In the genomic region with DNA sequence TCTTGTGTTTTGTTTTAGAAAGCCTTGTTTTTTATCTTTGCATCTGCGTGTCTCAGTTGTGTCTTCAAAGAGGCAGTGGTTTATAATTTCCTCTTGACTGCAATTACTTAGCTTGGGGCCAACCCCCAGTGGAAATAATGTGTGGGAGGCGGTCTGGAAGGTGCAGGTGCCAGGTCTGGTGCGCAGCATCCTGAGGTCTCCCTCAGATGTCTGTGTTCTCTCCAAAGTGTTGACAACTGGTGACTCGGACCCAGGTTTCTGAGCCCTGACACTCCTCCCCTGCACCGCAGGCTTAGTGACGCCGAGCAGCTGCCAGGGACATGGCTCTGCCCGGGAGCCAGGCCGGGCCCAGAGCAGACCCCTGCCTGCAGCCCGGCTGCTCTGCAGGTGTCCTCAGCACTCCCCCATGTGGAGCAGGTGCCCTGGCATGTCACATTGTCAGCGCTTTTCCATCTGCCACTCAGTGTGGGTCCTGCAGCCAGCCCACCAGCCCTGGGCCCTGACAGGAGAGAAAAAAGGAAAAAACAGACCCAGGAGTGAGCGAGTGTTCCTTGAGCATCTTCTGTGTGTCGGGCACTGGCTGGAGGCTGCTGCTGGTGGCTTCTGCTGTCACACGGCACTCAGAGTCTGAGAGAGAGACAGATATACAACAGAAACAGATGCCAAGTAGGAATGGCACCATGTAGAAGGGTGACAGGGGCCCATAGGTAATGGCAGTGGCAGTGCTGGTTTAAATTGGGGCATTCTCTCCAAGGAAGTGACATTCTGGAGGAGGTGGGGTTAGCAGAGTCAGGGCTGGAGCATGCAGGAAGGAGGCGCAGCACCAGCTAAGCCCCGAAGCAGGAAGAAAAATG, we compare ENCODE assay signal across 8 cellular contexts. TPM values are rescaled to one million over a fixed set of nuclear protein-coding genes. Genes with fewer than 3 reads are reported as not detected.
DNase-seq lines count a peak whose midpoint lies in the region; ATAC-seq and TF ChIP-seq lines count a peak whose summit lies in the region.

No MANE protein-coding gene starts in this region.

- H3K4me2 ChIP-seq in GM23338 (no peak overlapping the region), mesendoderm (ENCODE audit: low read length) (no peak overlapping the region)

- H2BK15ac ChIP-seq in mesendoderm (replicated peaks; ENCODE audit: low read depth) = no peak overlapping the region

- no peak overlapping the region for H3K23ac ChIP-seq in mesendoderm (ENCODE audit: low read length)

- no peak overlapping the region for H3K9ac ChIP-seq in mesendoderm (ENCODE audit: low read length)

- no CpG with 5 or more reads among the region's 16 CpGs for WGBS in mesendoderm (ENCODE audit: extremely low coverage, insufficient coverage, low lambda C conversion rate)

- H3K27me3 ChIP-seq in GM23338 (ENCODE audit: insufficient read depth) = no peaks in the 10 kb centered on the region
- H3K27me3 ChIP-seq in mesendoderm (ENCODE audit: insufficient read depth, low read length, poor library complexity) = no peaks in the 10 kb centered on the region

- H3K4me1 Mint-ChIP-seq in GM23338 = peaks cover 40% of the 10 kb centered on the region

- no peaks in the 10 kb centered on the region for H3K79me1 ChIP-seq in mesendoderm (ENCODE audit: low read length)

- H3K4me3 ChIP-seq in GM23338 (no peak overlapping the region), mesendoderm (ENCODE audit: low read length) (no peak overlapping the region)

- no peak overlapping the region for H4K5ac ChIP-seq in mesendoderm (ENCODE audit: low read length)

- H3K9me3 Mint-ChIP-seq in GM23338 = no peaks in the 10 kb centered on the region

- H3K79me2 ChIP-seq in GM23338 (replicated peaks; ENCODE audit: insufficient read depth) = no peaks in the 10 kb centered on the region
- H3K79me2 ChIP-seq in mesendoderm (ENCODE audit: control insufficient read depth, insufficient read depth, low read length) = no peaks in the 10 kb centered on the region

- no peak overlapping the region for H2BK5ac ChIP-seq in mesendoderm (ENCODE audit: low read length)

- no peak overlapping the region for H3K56ac ChIP-seq in mesendoderm (ENCODE audit: low read length)

- no peaks in the 10 kb centered on the region for H3K9me2 ChIP-seq in GM23338 (ENCODE audit: insufficient read depth)

- no peak overlapping the region for H4K8ac ChIP-seq in mesendoderm (ENCODE audit: low read depth, low read length)

- peaks cover 16% of the 10 kb centered on the region for H3K27me3 Mint-ChIP-seq in GM23338 (ENCODE audit: insufficient read depth, low read depth, poor library complexity)

- H3K27ac Mint-ChIP-seq in GM23338 = peak overlapping the region; percentile 21; the same call in 1 of the 2 replicates

- H4K20me1 ChIP-seq in GM23338 (replicated peaks; ENCODE audit: insufficient read depth) = no peaks in the 10 kb centered on the region

- TF ChIP-seq CTCF in GM23338 (conservative IDR thresholded peaks at IDR 0.05; ENCODE audit: low read depth in 2 of 2) = no peak

- H3K18ac ChIP-seq in mesendoderm (ENCODE audit: low read length) = no peak overlapping the region

- H2BK120ac ChIP-seq in mesendoderm (ENCODE audit: low read depth, low read length) = no peak overlapping the region

- H3K4me1 ChIP-seq in GM23338 (ENCODE audit: insufficient read depth) (peaks cover 8% of the 10 kb centered on the region), mesendoderm (ENCODE audit: control insufficient read depth, low read depth, low read length) (peaks cover 2% of the 10 kb centered on the region)

- peaks cover 7% of the 10 kb centered on the region for H3F3A ChIP-seq in GM23338 (replicated peaks; ENCODE audit: low read depth)

- H3K4me3 Mint-ChIP-seq in GM23338 = no peak overlapping the region

- ATAC-seq in GM23338 (peak; percentile 15; the same call in 2 of the 3 replicates), HG03280 (IDR thresholded peaks at IDR 0.05; ENCODE audit: unreplicated experiment) (no peak), HG02571 (IDR thresholded peaks at IDR 0.05; ENCODE audit: unreplicated experiment) (no peak), HG02870 (IDR thresholded peaks at IDR 0.05; ENCODE audit: unreplicated experiment) (no peak)

- H2AFZ ChIP-seq in GM23338 = no peak overlapping the region

- H3K36me3 Mint-ChIP-seq in GM23338 (ENCODE audit: low read depth) = no peaks in the 10 kb centered on the region

- no peak for DNase-seq in GM23338 (ENCODE audit: low spot score)
- DNase-seq in SHP77 treated with DMSO at 0.1 percent for 48 hours (lab: John Stamatoyannopoulos, UW) = peak; percentile 76
- peak; percentile 83 for DNase-seq in activated naive CD4-positive, alpha-beta T cell treated with Interleukin-2 at 50 U/mL for 16 hours
- peak; percentile 38 to 74 for DNase-seq in stimulated activated CD4-positive, alpha-beta T cell treated with anti-CD3 and anti-CD28 coated beads, Interleukin-1b, Interleukin-23, amount 100 ng/mL, for 1 hour (ENCODE audit: low read depth in 2 of 2)
- no peak for DNase-seq in mesendoderm

- no peak overlapping the region for H3K4ac ChIP-seq in mesendoderm (ENCODE audit: low read depth, low read length)

- no peaks in the 10 kb centered on the region for H3K36me3 ChIP-seq in GM23338 (ENCODE audit: insufficient read depth)
- no peaks in the 10 kb centered on the region for H3K36me3 ChIP-seq in mesendoderm (ENCODE audit: control insufficient read depth, insufficient read depth, low read length)

- H2AK5ac ChIP-seq in mesendoderm (ENCODE audit: low read length) = no peak overlapping the region

- H3K27ac ChIP-seq in GM23338 (ENCODE audit: low read depth) (0 out of 2 replicates have a peak overlapping the region, but pooled peaks have one; percentile 14), mesendoderm (ENCODE audit: low read depth, low read length) (no peak overlapping the region)

TF ChIP-seq in GM23338, 12 proteins besides CTCF, POLR2A, EP300 and RAD21 (continues in another document):
- TF ChIP-seq POLR2AphosphoS5 (IDR thresholded peaks at IDR 0.05; ENCODE audit: low read depth) (no peak), NANOG (IDR thresholded peaks at IDR 0.05; ENCODE audit: borderline replicate concordance) (no peak), STAT1 (IDR thresholded peaks at IDR 0.05; ENCODE audit: unreplicated experiment) (no peak), EZH2 (IDR thresholded peaks at IDR 0.05; ENCODE audit: low read depth, unreplicated experiment) (no peak), JUNB (IDR thresholded peaks at IDR 0.05; ENCODE audit: unreplicated experiment) (no peak), CREB1 (CRISPR knock-in tag; IDR thresholded peaks at IDR 0.05; ENCODE audit: low read depth) (no peak), EZH2phosphoT487 (IDR thresholded peaks at IDR 0.05; ENCODE audit: unreplicated experiment) (no peak)
- TF ChIP-seq, protein P1, sequence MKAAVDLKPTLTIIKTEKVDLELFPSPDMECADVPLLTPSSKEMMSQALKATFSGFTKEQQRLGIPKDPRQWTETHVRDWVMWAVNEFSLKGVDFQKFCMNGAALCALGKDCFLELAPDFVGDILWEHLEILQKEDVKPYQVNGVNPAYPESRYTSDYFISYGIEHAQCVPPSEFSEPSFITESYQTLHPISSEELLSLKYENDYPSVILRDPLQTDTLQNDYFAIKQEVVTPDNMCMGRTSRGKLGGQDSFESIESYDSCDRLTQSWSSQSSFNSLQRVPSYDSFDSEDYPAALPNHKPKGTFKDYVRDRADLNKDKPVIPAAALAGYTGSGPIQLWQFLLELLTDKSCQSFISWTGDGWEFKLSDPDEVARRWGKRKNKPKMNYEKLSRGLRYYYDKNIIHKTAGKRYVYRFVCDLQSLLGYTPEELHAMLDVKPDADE (IDR thresholded peaks at IDR 0.05) = no peak
- TF ChIP-seq, protein P2, sequence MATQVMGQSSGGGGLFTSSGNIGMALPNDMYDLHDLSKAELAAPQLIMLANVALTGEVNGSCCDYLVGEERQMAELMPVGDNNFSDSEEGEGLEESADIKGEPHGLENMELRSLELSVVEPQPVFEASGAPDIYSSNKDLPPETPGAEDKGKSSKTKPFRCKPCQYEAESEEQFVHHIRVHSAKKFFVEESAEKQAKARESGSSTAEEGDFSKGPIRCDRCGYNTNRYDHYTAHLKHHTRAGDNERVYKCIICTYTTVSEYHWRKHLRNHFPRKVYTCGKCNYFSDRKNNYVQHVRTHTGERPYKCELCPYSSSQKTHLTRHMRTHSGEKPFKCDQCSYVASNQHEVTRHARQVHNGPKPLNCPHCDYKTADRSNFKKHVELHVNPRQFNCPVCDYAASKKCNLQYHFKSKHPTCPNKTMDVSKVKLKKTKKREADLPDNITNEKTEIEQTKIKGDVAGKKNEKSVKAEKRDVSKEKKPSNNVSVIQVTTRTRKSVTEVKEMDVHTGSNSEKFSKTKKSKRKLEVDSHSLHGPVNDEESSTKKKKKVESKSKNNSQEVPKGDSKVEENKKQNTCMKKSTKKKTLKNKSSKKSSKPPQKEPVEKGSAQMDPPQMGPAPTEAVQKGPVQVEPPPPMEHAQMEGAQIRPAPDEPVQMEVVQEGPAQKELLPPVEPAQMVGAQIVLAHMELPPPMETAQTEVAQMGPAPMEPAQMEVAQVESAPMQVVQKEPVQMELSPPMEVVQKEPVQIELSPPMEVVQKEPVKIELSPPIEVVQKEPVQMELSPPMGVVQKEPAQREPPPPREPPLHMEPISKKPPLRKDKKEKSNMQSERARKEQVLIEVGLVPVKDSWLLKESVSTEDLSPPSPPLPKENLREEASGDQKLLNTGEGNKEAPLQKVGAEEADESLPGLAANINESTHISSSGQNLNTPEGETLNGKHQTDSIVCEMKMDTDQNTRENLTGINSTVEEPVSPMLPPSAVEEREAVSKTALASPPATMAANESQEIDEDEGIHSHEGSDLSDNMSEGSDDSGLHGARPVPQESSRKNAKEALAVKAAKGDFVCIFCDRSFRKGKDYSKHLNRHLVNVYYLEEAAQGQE (IDR thresholded peaks at IDR 0.05; ENCODE audit: unreplicated experiment) = no peak

RNA-seq across cellular contexts. Expression of a gene that starts 24.8 kb away (rescaled TPM):
- 88.2 and 93.2 TPM in 2 replicates for total RNA-seq in GM23338 (2014; rRNA removed; shearing (Covaris generic))
- polyA plus RNA-seq in GM23338 (2016; fragmentation: Nextera tagmentation; extraction: Ambion mirVana) = 17.9 and 19.9 TPM in 2 replicates
- polyA plus RNA-seq in mesendoderm (2013, experiment 1 of 2) = 58.2 TPM
- polyA plus RNA-seq in mesendoderm (2013, experiment 2 of 2) = 57.4 TPM

RNA-seq across cellular contexts. Expression of a gene that starts 44.6 kb away (rescaled TPM):
- 22.7 and 23.5 TPM in 2 replicates for total RNA-seq in GM23338 (2014; rRNA removed; shearing (Covaris generic))
- 13.4 and 14.8 TPM in 2 replicates for polyA plus RNA-seq in GM23338 (2016; fragmentation: Nextera tagmentation; extraction: Ambion mirVana)
- polyA plus RNA-seq in mesendoderm (2013, experiment 1 of 2) = 12.5 TPM
- polyA plus RNA-seq in mesendoderm (2013, experiment 2 of 2) = 12.9 TPM

Comparison
In these comparisons a context has a peak if more than half of its experiments do, and no peak if none do; other contexts are left out.
1. DNase-seq: peak in SHP77 treated with DMSO at 0.1 percent for 48 hours (single experiment), activated naive CD4-positive, alpha-beta T cell treated with Interleukin-2 at 50 U/mL for 16 hours (single experiment) and stimulated activated CD4-positive, alpha-beta T cell treated with anti-CD3 and anti-CD28 coated beads, Interleukin-1b, Interleukin-23, amount 100 ng/mL, for 1 hour (2 of 2); none in GM23338 (single experiment) and mesendoderm (single experiment).